ENCODE assay signal across 1 cellular context in the genomic region with DNA sequence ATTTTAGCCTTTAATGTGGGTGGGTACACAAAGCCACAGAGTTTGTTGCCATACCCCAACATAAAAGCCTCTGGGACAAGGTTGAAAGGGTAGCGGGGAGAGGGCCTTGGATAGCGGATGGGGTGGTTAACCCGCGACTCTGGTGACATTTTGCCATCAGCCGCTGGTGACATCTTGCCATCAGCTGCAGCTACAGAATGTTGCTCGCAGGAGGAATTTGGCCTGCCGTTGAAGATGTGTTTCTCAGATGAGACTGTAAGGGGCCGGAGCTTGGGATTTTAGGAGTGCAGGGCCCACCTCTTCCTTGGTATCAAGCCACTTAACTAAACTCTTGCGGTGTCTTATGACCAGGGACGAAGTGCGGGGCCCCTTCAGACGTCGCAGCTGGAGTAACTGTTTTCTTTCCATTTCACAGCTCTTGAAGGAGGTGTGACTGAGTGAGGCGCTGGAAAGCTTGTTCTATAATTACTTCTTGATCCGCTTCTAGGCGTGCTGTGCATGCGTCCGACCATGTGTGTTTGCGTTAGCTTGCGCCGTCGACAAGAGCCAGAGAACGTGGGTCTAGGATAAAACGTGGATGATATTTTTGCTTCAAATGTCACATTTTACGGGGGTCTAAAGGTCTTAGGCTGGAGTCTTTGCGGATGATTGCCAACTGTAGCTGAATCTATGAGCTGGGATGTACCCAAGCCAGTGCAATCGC.
TF ChIP-seq lines count a peak whose summit lies in the region.

No MANE protein-coding gene starts in this region.

TF ChIP-seq in GM23338, 12 proteins besides CTCF, POLR2A, EP300 and RAD21 (continued from another document):
- TF ChIP-seq, protein P1, sequence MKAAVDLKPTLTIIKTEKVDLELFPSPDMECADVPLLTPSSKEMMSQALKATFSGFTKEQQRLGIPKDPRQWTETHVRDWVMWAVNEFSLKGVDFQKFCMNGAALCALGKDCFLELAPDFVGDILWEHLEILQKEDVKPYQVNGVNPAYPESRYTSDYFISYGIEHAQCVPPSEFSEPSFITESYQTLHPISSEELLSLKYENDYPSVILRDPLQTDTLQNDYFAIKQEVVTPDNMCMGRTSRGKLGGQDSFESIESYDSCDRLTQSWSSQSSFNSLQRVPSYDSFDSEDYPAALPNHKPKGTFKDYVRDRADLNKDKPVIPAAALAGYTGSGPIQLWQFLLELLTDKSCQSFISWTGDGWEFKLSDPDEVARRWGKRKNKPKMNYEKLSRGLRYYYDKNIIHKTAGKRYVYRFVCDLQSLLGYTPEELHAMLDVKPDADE (IDR thresholded peaks at IDR 0.05), result no peak
- no peak for TF ChIP-seq CREB1 (CRISPR knock-in tag; IDR thresholded peaks at IDR 0.05; ENCODE audit: low read depth)
- TF ChIP-seq ZNF114 (CRISPR knock-in tag; IDR thresholded peaks at IDR 0.05), result no peak
- no peak for TF ChIP-seq EZH2 (IDR thresholded peaks at IDR 0.05; ENCODE audit: low read depth, unreplicated experiment)
- no peak for TF ChIP-seq POLR2AphosphoS5 (IDR thresholded peaks at IDR 0.05; ENCODE audit: low read depth)
- no peak for TF ChIP-seq NANOG (IDR thresholded peaks at IDR 0.05; ENCODE audit: borderline replicate concordance)
